In genomic region chr1:9413877-9414213, GRCh38 we compare ENCODE assay signal across 9 cellular contexts.
DNase-seq lines count a peak whose midpoint lies in the region; ATAC-seq, FAIRE-seq and TF ChIP-seq lines count a peak whose summit lies in the region.
"Had no signal": no experiment of that assay in that cellular context is flagged by ENCODE, and none has a peak within 500 bp of the region (broad histone marks: within the 10 kb centered on the region; RNA-seq: fewer than 3 reads in every experiment).

No MANE protein-coding gene starts in this region.

- H3K36me3 ChIP-seq in CD4-positive, CD25-positive, alpha-beta regulatory T cell (ENCODE audit: control insufficient read depth, insufficient read depth, low read length): no peaks in the 10 kb centered on the region

- H3K9me3 Mint-ChIP-seq in CD4-positive, CD25-positive, alpha-beta regulatory T cell: peaks cover 0 to 2% (median 0%) of the 10 kb centered on the region in 7 donors
- no peaks in the 10 kb centered on the region for H3K9me3 Mint-ChIP-seq in naive thymus-derived CD8-positive, alpha-beta T cell

- H3K9me3 ChIP-seq in CD4-positive, CD25-positive, alpha-beta regulatory T cell (ENCODE audit: control insufficient read depth in 2 of 2, low read length in 2 of 2): no peaks in the 10 kb centered on the region

- no peak for FAIRE-seq in GM12892 (lab: Jason Lieb, UNC)

- H3K4me3 Mint-ChIP-seq in CD4-positive, CD25-positive, alpha-beta regulatory T cell: peak overlapping the region; percentile 77 to 85 (median 80)
- peak overlapping the region in 7 of 10 donors; percentile 8 to 64 (median 52) for H3K4me3 Mint-ChIP-seq in naive thymus-derived CD8-positive, alpha-beta T cell

- peaks cover 7% of the 10 kb centered on the region for H3K36me3 Mint-ChIP-seq in CD4-positive, CD25-positive, alpha-beta regulatory T cell
- no peaks in the 10 kb centered on the region for H3K36me3 Mint-ChIP-seq in naive thymus-derived CD8-positive, alpha-beta T cell

- H3K27ac Mint-ChIP-seq in CD4-positive, CD25-positive, alpha-beta regulatory T cell: peak overlapping the region in 2 of 3 donors; percentile 60 to 74
- peak overlapping the region in 2 of 10 donors; percentile 35 to 48 for H3K27ac Mint-ChIP-seq in naive thymus-derived CD8-positive, alpha-beta T cell

- H3K4me3 ChIP-seq in CD4-positive, CD25-positive, alpha-beta regulatory T cell (ENCODE audit: low read depth, low read length): peak overlapping the region; percentile 62

- POLR2A ChIA-PET in naive thymus-derived CD8-positive, alpha-beta T cell (lab: Charles Lee): interaction anchor here (0.7 kb wide), 1 partner anchor 1643 kb away, joined by 6 read pairs; no protein-coding TSS in a partner anchor

- DNase-seq in CD4-positive, CD25-positive, alpha-beta regulatory T cell: no peak
- DNase-seq in dedifferentiated amniotic fluid mesenchymal stem cell (ENCODE audit: extremely low spot score): peak; percentile 35
- DNase-seq in naive thymus-derived CD8-positive, alpha-beta T cell: no peak
- no peak for DNase-seq in inferior parietal cortex (ENCODE audit: extremely low spot score)
- no peak for DNase-seq in GM12892 (ENCODE audit: insufficient read length)
- no peak for DNase-seq in SKM-1 treated with dmso at 0.1 percent for 144 hours (lab: John Stamatoyannopoulos, UW; ENCODE audit: unreplicated experiment)
- no peak for DNase-seq in superior temporal gyrus (ENCODE audit: extremely low spot score)
- DNase-seq: SIG-M5 had no signal

- TF ChIP-seq POLR2A in GM12892 (IDR thresholded peaks at IDR 0.05; ENCODE audit: low read depth, low read length): no peak

- no peak for ATAC-seq in CD4-positive, CD25-positive, alpha-beta regulatory T cell (ENCODE audit: low read depth in 2 of 2)
- ATAC-seq in HG03139 (IDR thresholded peaks at IDR 0.05; ENCODE audit: unreplicated experiment): peak; percentile 4
- ATAC-seq in naive thymus-derived CD8-positive, alpha-beta T cell: no peak

- H3K27me3 ChIP-seq in CD4-positive, CD25-positive, alpha-beta regulatory T cell (ENCODE audit: control insufficient read depth, insufficient read depth, low read length): no peaks in the 10 kb centered on the region

- H3K27me3 Mint-ChIP-seq in CD4-positive, CD25-positive, alpha-beta regulatory T cell: no peaks in the 10 kb centered on the region
- H3K27me3 Mint-ChIP-seq in naive thymus-derived CD8-positive, alpha-beta T cell: no peaks in the 10 kb centered on the region

- H3K4me1 Mint-ChIP-seq in CD4-positive, CD25-positive, alpha-beta regulatory T cell: peaks cover 11 to 73% (median 46%) of the 10 kb centered on the region in 4 donors
- peaks cover 15 to 55% (median 51%) of the 10 kb centered on the region in 4 donors for H3K4me1 Mint-ChIP-seq in naive thymus-derived CD8-positive, alpha-beta T cell

- peak overlapping the region; percentile 71 for H3K27ac ChIP-seq in CD4-positive, CD25-positive, alpha-beta regulatory T cell (ENCODE audit: insufficient read depth, low read length, poor library complexity, severe bottlenecking)

- peaks cover 63% of the 10 kb centered on the region for H3K4me1 ChIP-seq in CD4-positive, CD25-positive, alpha-beta regulatory T cell (ENCODE audit: control insufficient read depth, insufficient read depth, low read length, poor library complexity, severe bottlenecking)
